Comparison of ENCODE assay signal across 8 cellular contexts in genomic region chr17:57597531-57598453, GRCh38.
DNase-seq lines count a peak whose midpoint lies in the region; ATAC-seq and TF ChIP-seq lines count a peak whose summit lies in the region.

No MANE protein-coding gene starts in this region.

- H3K4me1 ChIP-seq in esophagus muscularis mucosa = peaks cover 4 to 9% (median 9%) of the 10 kb centered on the region in 4 donors

- no peaks in the 10 kb centered on the region for H3K36me3 Mint-ChIP-seq in naive B cell

- H3K4me1 Mint-ChIP-seq in naive B cell = peaks cover 32 to 54% (median 50%) of the 10 kb centered on the region in 3 donors

- TF ChIP-seq POLR2A in esophagus muscularis mucosa (IDR thresholded peaks at IDR 0.05; ENCODE audit: low read depth) = no peak

- no peak for ATAC-seq in naive B cell (ENCODE audit: low read depth in 2 of 2)
- ATAC-seq in GM21529 (IDR thresholded peaks at IDR 0.05; ENCODE audit: unreplicated experiment) = no peak

- H3K9me3 ChIP-seq in esophagus muscularis mucosa = peaks cover 0 to 6% (median 0%) of the 10 kb centered on the region in 4 donors

- intact Hi-C loops in esophagus muscularis mucosa (cut with DNase I) = loop anchor here (5.0 kb wide), 3 partner anchors 75 to 235 kb away; partner anchors contain the start of gene CCDC182

- TF ChIP-seq EP300 in esophagus muscularis mucosa (IDR thresholded peaks at IDR 0.05) = no peak

- 46% methylated on average over 8 of the region's 8 CpGs for WGBS in esophagus muscularis mucosa

- H3K27ac ChIP-seq in VCaP (peak overlapping the region; percentile 6), esophagus muscularis mucosa (replicated peaks in 1 of 4) (no peak overlapping the region)

- H3K36me3 ChIP-seq in esophagus muscularis mucosa = peaks cover 0 to 7% (median 0%) of the 10 kb centered on the region in 4 donors

- peak; percentile 95 for TF ChIP-seq CTCF in AG10803 (conservative IDR thresholded peaks at IDR 0.05; ENCODE audit: low read length)
- peak; percentile 62 for TF ChIP-seq CTCF in GM10266 (IDR thresholded peaks at IDR 0.05; ENCODE audit: control insufficient read depth, insufficient read depth, low read depth, missing control alignments)
- peak; percentile 92 for TF ChIP-seq CTCF in VCaP (conservative IDR thresholded peaks at IDR 0.05)
- peak; percentile 78 to 87 (median 80) for TF ChIP-seq CTCF in esophagus muscularis mucosa (IDR thresholded peaks at IDR 0.05)

- H3K4me3 ChIP-seq in AG10803 (ENCODE audit: low read length) (no peak overlapping the region), esophagus muscularis mucosa (no peak overlapping the region)

- H3K4me3 Mint-ChIP-seq in naive B cell = no peak overlapping the region

- no peaks in the 10 kb centered on the region for H3K27me3 Mint-ChIP-seq in naive B cell

- no peaks in the 10 kb centered on the region for H3K27me3 ChIP-seq in esophagus muscularis mucosa

- H3K27ac Mint-ChIP-seq in naive B cell = peak overlapping the region in 4 of 6 donors; percentile 3 to 76 (median 72)

- DNase-seq in AG10803 (ENCODE audit: low read depth) = peak; percentile 74
- DNase-seq in GM10266 (ENCODE audit: extremely low spot score) = no peak
- DNase-seq in NCI-H2107 treated with DMSO at 0.1 percent for 48 hours (lab: John Stamatoyannopoulos, UW; ENCODE audit: unreplicated experiment) = peak; percentile 58
- DNase-seq in esophagus muscularis mucosa (ENCODE audit: extremely low spot score) = no peak
- no peak for DNase-seq in naive B cell
- no peak for DNase-seq in T-helper 9 cell

- H3K9me3 Mint-ChIP-seq in naive B cell = peaks cover 1 to 7% (median 4%) of the 10 kb centered on the region in 7 donors

Comparison
In these comparisons a context has a peak if more than half of its experiments do, and no peak if none do; other contexts are left out.
1. DNase-seq: peak in AG10803 (single experiment) and NCI-H2107 treated with DMSO at 0.1 percent for 48 hours (single experiment); none in GM10266 (single experiment), esophagus muscularis mucosa (single experiment), naive B cell (single experiment) and T-helper 9 cell (single experiment).
2. Peak in every context shown above with its lines, with median percentiles within 50 percentile points of each other: CTCF ChIP-seq.